Comparison of ENCODE assay signal across 8 cellular contexts in the genomic region with DNA sequence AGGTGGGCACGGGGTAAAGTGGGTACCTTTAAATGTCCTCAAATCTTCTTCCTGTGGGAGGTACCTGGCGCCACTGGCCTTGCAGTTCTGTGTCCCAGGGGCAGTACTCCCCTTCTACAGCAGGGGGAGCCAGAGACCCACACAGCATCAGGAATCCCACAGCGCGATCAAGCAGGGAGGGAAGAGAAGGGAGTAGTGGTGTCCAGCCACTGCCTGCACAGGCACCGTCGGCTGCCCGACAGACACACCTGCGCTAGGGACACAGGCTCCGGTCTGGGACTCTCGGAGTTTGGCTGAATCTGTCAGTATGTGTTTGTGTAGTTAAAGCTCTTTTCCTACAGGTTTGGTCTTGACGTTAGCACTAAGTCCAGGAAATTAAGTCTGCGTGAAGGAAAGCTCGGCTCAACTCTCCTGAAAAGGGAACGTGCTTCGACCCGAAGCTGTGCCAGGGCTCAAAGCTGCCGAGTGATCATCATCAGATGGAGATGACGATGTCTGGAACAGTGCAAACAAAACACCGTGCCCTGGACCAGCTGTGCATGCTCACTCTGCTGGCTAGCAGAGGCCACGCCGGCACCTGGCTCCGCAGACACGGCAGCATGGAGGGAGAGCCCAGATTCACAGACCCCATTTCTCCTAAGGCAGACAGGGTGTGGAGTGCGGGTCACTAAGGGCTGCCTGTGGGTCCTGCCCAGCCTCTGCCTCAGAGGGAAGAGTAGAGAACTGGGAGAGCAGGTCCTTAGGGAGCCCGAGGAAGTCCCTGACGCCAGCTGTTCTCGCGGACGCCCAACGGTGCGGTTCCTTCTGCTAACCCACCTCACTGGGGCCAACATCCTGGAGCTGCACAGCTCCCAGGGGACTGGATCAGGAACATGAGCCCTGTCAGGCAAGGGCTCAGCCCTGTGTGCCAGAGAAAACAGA. TPM values are rescaled to one million over a fixed set of nuclear protein-coding genes. Genes with fewer than 3 reads are reported as not detected.
DNase-seq lines count a peak whose midpoint lies in the region; ATAC-seq and TF ChIP-seq lines count a peak whose summit lies in the region.

No MANE protein-coding gene starts in this region.

- 36% methylated on average over 31 of the region's 31 CpGs for WGBS in right cardiac atrium

- no peaks in the 10 kb centered on the region for H3K27me3 ChIP-seq in right cardiac atrium (ENCODE audit: control insufficient read depth, insufficient read depth)

- ATAC-seq in right cardiac atrium (peak; percentile 78 to 79), GM21825 (IDR thresholded peaks at IDR 0.05; ENCODE audit: unreplicated experiment) (no peak)

- peak; percentile 99 for TF ChIP-seq CTCF in astrocyte of the cerebellum (IDR thresholded peaks at IDR 0.05; ENCODE audit: low read depth, low read length, missing control alignments)

- peaks cover 4% of the 10 kb centered on the region for H3K4me1 ChIP-seq in right cardiac atrium (ENCODE audit: control insufficient read depth, insufficient read depth, low read length)

- no peaks in the 10 kb centered on the region for H3K9me3 ChIP-seq in right cardiac atrium (ENCODE audit: control insufficient read depth, low read length)

- no peak overlapping the region for H3K27ac ChIP-seq in right cardiac atrium (ENCODE audit: low read length)

- intact Hi-C loops in right cardiac atrium (cut with DNase I), result loop anchor here (2.0 to 10.0 kb wide), 7 partner anchors 60 to 247 kb away; partner anchors contain the start of genes PEX26 (in 3 of the 4) and MICAL3 (in 1 of the 4)

- in situ Hi-C loops in astrocyte of the cerebellum (cut with HindIII; ENCODE audit: low sequenced_read_pairs), result no loop called here

- H3K4me3 ChIP-seq in astrocyte of the cerebellum (ENCODE audit: low read depth, low read length) (no peak overlapping the region), right cardiac atrium (ENCODE audit: low read length) (no peak overlapping the region)

- peak; percentile 92 for DNase-seq in Ammon's horn (ENCODE audit: low spot score)
- DNase-seq in GM19240 (ENCODE audit: insufficient read length, low spot score), result peak; percentile 88
- peak; percentile 56 for DNase-seq in NCI-H1105 (lab: John Stamatoyannopoulos, UW)
- peak; percentile 50 for DNase-seq in T-helper 22 cell (ENCODE audit: low read depth)
- DNase-seq in astrocyte of the cerebellum (ENCODE audit: low read depth), result peak; percentile 71
- DNase-seq in right cardiac atrium, result peak; percentile 81 to 94 (median 90)
- peak; percentile 89 for DNase-seq in retina

RNA-seq across cellular contexts. Expression of gene BID, which starts 56.0 kb away (rescaled TPM):
- total RNA-seq in right cardiac atrium, result 10 to 100 TPM in 3 of 4 donors, 1 to 10 TPM in 1; 7.2 to 13.1 (median 11.3) TPM
- polyA plus RNA-seq in right cardiac atrium, result 12.7 TPM
